1 cellular context compared by ENCODE assay signal in the genomic region with DNA sequence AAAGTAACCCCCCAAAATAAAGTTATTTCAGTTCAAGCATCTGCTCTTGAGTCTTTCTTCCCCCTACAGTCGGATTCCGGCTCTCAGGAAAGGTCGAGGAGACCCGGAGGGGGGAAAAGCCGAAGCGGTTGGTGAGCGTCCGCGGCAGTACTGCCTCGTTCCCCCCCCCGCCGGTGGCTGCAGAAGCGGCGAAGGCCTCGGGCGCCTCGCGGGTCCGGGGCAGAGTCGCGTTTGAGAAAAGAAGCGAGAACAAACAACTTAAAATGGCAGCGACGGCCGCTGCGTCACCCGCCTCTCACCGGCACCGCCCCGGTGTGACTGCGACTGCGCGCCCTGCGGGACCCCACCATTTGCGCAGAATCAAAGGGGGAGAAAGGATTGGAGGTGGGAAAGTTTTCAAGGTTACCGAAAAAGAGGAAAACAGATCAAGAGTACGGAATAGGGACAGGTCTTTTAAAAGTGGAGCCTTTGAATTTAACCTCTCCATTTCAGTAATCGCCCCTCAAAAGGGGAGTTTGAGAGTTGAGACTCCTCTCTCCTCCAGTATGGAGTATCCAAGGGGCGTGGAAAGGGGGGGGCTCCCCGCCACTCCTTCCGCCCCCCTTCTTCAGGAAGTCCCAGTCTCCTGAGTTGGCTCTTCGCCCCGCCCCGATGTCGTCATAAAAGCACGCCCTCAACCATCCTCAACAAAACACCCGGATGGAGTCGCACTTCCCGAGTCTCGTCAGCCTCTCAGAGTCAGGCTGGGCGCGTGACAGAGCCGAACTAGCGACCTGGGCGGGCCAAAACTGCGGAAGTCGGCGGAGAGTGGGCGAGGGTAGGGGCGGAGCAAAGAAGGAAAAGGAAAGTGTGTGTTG.
TF ChIP-seq lines count a peak whose summit lies in the region.

No MANE protein-coding gene starts in this region.

TF ChIP-seq in HCT116, 20 proteins besides CTCF, POLR2A, EP300 and RAD21 (continued from another document):
- no peak for TF ChIP-seq ZBTB33 (IDR thresholded peaks at IDR 0.05; ENCODE audit: extremely low read depth, insufficient replicate concordance, low read length)
